In the genomic region with DNA sequence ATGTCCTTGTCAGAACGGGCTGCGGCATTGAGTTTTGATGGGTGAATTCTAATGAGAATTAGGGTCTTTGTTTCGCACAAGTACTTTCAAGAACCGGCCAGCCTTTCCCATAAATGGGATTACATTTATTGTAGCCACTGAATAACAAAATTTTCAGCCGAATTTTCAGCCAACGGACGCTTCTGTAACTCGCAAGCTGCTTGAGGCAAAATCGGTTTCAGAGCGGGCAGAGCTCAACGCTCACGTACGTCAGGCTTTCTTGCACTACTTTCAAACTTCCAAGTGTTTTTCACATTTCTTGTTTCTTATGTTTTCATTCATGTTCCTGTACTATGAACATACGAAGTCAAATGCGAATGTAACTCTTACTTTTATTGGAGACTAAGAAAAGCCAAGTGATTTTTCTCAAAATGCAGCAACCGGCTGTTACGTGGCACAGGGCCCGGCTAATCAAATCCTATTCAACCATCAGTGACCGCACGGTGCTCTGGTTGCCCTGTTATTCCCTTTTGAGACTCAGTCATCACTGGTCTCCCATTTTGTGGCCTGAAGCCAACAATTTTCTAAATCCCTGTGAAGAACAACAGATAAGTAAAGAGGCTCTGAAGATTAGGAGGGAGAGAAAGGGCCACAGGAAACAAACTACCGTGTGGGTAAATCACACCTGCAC, we compare ENCODE assay signal across 1 cellular context.
TF ChIP-seq lines count a peak whose summit lies in the region.

No MANE protein-coding gene starts in this region.

TF ChIP-seq in SK-N-SH treated with all-trans-retinoic acid at 6 μM for 48 hours, 23 proteins besides CTCF, POLR2A, EP300 and RAD21 (continued from another document):
- TF ChIP-seq, protein P1, sequence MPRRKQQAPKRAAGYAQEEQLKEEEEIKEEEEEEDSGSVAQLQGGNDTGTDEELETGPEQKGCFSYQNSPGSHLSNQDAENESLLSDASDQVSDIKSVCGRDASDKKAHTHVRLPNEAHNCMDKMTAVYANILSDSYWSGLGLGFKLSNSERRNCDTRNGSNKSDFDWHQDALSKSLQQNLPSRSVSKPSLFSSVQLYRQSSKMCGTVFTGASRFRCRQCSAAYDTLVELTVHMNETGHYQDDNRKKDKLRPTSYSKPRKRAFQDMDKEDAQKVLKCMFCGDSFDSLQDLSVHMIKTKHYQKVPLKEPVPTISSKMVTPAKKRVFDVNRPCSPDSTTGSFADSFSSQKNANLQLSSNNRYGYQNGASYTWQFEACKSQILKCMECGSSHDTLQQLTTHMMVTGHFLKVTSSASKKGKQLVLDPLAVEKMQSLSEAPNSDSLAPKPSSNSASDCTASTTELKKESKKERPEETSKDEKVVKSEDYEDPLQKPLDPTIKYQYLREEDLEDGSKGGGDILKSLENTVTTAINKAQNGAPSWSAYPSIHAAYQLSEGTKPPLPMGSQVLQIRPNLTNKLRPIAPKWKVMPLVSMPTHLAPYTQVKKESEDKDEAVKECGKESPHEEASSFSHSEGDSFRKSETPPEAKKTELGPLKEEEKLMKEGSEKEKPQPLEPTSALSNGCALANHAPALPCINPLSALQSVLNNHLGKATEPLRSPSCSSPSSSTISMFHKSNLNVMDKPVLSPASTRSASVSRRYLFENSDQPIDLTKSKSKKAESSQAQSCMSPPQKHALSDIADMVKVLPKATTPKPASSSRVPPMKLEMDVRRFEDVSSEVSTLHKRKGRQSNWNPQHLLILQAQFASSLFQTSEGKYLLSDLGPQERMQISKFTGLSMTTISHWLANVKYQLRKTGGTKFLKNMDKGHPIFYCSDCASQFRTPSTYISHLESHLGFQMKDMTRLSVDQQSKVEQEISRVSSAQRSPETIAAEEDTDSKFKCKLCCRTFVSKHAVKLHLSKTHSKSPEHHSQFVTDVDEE (CRISPR knock-in tag; IDR thresholded peaks at IDR 0.05), result no peak
- TF ChIP-seq CSDC2 (CRISPR knock-in tag; IDR thresholded peaks at IDR 0.05), result no peak
- TF ChIP-seq, protein P2, sequence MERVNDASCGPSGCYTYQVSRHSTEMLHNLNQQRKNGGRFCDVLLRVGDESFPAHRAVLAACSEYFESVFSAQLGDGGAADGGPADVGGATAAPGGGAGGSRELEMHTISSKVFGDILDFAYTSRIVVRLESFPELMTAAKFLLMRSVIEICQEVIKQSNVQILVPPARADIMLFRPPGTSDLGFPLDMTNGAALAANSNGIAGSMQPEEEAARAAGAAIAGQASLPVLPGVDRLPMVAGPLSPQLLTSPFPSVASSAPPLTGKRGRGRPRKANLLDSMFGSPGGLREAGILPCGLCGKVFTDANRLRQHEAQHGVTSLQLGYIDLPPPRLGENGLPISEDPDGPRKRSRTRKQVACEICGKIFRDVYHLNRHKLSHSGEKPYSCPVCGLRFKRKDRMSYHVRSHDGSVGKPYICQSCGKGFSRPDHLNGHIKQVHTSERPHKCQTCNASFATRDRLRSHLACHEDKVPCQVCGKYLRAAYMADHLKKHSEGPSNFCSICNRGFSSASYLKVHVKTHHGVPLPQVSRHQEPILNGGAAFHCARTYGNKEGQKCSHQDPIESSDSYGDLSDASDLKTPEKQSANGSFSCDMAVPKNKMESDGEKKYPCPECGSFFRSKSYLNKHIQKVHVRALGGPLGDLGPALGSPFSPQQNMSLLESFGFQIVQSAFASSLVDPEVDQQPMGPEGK (CRISPR knock-in tag; IDR thresholded peaks at IDR 0.05; ENCODE audit: borderline replicate concordance), result no peak
- TF ChIP-seq TCF4 (CRISPR knock-in tag; IDR thresholded peaks at IDR 0.05; ENCODE audit: borderline replicate concordance), result no peak
- no peak for TF ChIP-seq PPARA (CRISPR knock-in tag; IDR thresholded peaks at IDR 0.05; ENCODE audit: borderline replicate concordance)
- TF ChIP-seq SNAI2 (CRISPR knock-in tag; IDR thresholded peaks at IDR 0.05), result no peak
- TF ChIP-seq GLIS3 (CRISPR knock-in tag; IDR thresholded peaks at IDR 0.05), result no peak
- no peak for TF ChIP-seq ZNF8 (CRISPR knock-in tag; IDR thresholded peaks at IDR 0.05)
